Comparison of ENCODE assay signal across 10 cellular contexts in the genomic region with DNA sequence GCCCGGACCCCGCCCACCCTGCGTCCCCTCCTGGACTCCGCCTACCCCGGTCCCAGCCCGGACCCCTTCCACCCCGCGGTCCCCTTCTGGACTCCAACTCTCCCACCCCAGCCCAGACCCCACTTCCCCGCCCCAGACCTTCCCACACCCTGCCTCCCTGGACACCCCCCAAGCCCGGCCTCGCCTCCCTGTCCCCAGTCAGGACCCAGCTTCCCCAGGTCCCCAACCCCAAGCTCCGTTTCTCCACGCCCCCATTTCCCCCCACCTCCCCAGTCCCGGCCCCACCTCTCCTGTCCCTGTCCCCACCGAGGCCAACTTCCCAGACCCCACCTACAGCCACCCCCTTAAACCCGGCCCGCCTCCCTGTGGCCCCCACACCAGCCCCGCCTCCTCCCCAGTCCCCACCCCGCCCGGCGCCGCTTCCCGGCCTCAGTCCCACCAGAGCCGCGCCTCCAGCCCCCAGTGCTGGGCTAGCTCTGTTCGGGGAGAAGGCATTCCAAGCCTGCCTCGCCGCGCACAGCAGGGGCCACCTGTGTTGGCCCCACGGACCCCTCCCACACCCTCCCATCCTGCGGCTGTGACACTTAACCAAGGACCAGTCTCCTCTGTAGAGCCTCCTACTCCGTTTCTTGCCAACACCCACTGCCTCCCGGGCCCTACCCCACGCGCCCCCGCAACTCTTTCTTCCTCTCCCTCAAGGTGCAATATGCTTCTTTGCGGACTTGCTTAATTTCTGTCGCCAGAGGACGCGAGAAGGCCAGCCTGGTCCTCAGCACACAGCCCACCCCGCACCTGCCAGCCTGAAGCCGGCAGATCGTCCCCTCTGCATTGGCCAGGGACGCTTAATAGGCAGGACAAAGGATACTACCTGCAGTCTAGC. TPM values are rescaled to one million over a fixed set of nuclear protein-coding genes. Genes with fewer than 3 reads are reported as not detected.
DNase-seq lines count a peak whose midpoint lies in the region; ATAC-seq, FAIRE-seq and TF ChIP-seq lines count a peak whose summit lies in the region.
"Had no signal": no experiment of that assay in that cellular context is flagged by ENCODE, and none has a peak within 500 bp of the region (broad histone marks: within the 10 kb centered on the region; RNA-seq: fewer than 3 reads in every experiment).

No MANE protein-coding gene starts in this region.

- no peak overlapping the region for H3K27ac Mint-ChIP-seq in activated CD4-positive, alpha-beta memory T cell treated with anti-CD3 and anti-CD28 coated beads for 36 hours
- H3K27ac Mint-ChIP-seq in progenitor cell of endocrine pancreas = peak overlapping the region; percentile 29

- peaks cover 39% of the 10 kb centered on the region for H3K27me3 Mint-ChIP-seq in activated CD4-positive, alpha-beta memory T cell treated with anti-CD3 and anti-CD28 coated beads for 36 hours
- peaks cover 66% of the 10 kb centered on the region for H3K27me3 Mint-ChIP-seq in progenitor cell of endocrine pancreas

- peak; percentile 78 for ATAC-seq in left ventricle myocardium superior

- POLR2A ChIA-PET in activated CD4-positive, alpha-beta memory T cell treated with anti-CD3 and anti-CD28 coated beads for 36 hours (lab: Charles Lee) = no interaction called here

- no peaks in the 10 kb centered on the region for H3K36me3 Mint-ChIP-seq in activated CD4-positive, alpha-beta memory T cell treated with anti-CD3 and anti-CD28 coated beads for 36 hours
- H3K36me3 Mint-ChIP-seq in progenitor cell of endocrine pancreas (ENCODE audit: insufficient read depth) = no peaks in the 10 kb centered on the region

- peaks cover 12% of the 10 kb centered on the region for H3K4me1 Mint-ChIP-seq in activated CD4-positive, alpha-beta memory T cell treated with anti-CD3 and anti-CD28 coated beads for 36 hours (ENCODE audit: low read depth)
- peaks cover 10% of the 10 kb centered on the region for H3K4me1 Mint-ChIP-seq in progenitor cell of endocrine pancreas (ENCODE audit: low read depth)

- intact Hi-C loops in activated CD4-positive, alpha-beta memory T cell treated with anti-CD3 and anti-CD28 coated beads for 36 hours (cut with micrococcal nuclease) = no loop called here
- intact Hi-C loops in left ventricle myocardium superior (cut with micrococcal nuclease) = no loop called here

- TF ChIP-seq CTCF in progenitor cell of endocrine pancreas (IDR thresholded peaks at IDR 0.05; ENCODE audit: unreplicated experiment) = no peak

- no peaks in the 10 kb centered on the region for H3K9me3 Mint-ChIP-seq in activated CD4-positive, alpha-beta memory T cell treated with anti-CD3 and anti-CD28 coated beads for 36 hours
- no peaks in the 10 kb centered on the region for H3K9me3 Mint-ChIP-seq in progenitor cell of endocrine pancreas (ENCODE audit: low read depth)

- H3K4me3 Mint-ChIP-seq in activated CD4-positive, alpha-beta memory T cell treated with anti-CD3 and anti-CD28 coated beads for 36 hours = peak overlapping the region; percentile 52
- peak overlapping the region; percentile 80 for H3K4me3 Mint-ChIP-seq in progenitor cell of endocrine pancreas (ENCODE audit: low read depth)

- no peak for FAIRE-seq in urothelium cell line (lab: Jason Lieb, UNC)
- FAIRE-seq: HTR-8/SVneo had no signal

- CTCF ChIA-PET in activated CD4-positive, alpha-beta memory T cell treated with anti-CD3 and anti-CD28 coated beads for 36 hours (lab: Charles Lee) = no interaction called here

- peak; percentile 34 for DNase-seq in ELF-1 (ENCODE audit: low read depth, low spot score)
- DNase-seq in activated CD4-positive, alpha-beta memory T cell treated with anti-CD3 and anti-CD28 coated beads for 36 hours = peak; percentile 13
- peak; percentile 38 for DNase-seq in left ventricle myocardium superior
- DNase-seq in progenitor cell of endocrine pancreas (ENCODE audit: low spot score, unreplicated experiment) = peak; percentile 11
- DNase-seq in urothelium cell line (ENCODE audit: low spot score) = no peak
- DNase-seq in SHP77 (lab: John Stamatoyannopoulos, UW) = no peak
- no peak for DNase-seq in superior temporal gyrus (ENCODE audit: extremely low spot score)
- no peak for DNase-seq in DMS 273 treated with DMSO at 0.1 percent for 48 hours (lab: John Stamatoyannopoulos, UW)

RNA-seq across cellular contexts. Expression of gene ITIH5, which starts 0.7 kb away (rescaled TPM):
- total RNA-seq in activated CD4-positive, alpha-beta memory T cell treated with anti-CD3 and anti-CD28 coated beads for 36 hours = not detected
- total RNA-seq in left ventricle myocardium superior (8.5 TPM), progenitor cell of endocrine pancreas (1.5 and 2.3 TPM in 2 replicates)

RNA-seq across cellular contexts. Expression of gene ITIH2, which starts 35.6 kb away (rescaled TPM):
- not detected for total RNA-seq in activated CD4-positive, alpha-beta memory T cell treated with anti-CD3 and anti-CD28 coated beads for 36 hours
- total RNA-seq in left ventricle myocardium superior (not detected), progenitor cell of endocrine pancreas (4.6 and 4.9 TPM in 2 replicates)
- total RNA-seq: RPMI7951 had no signal

Comparison
In these comparisons a context has a peak if more than half of its experiments do, and no peak if none do; other contexts are left out.
1. DNase-seq: peak in ELF-1 (single experiment), activated CD4-positive, alpha-beta memory T cell treated with anti-CD3 and anti-CD28 coated beads for 36 hours (single experiment), left ventricle myocardium superior (single experiment) and progenitor cell of endocrine pancreas (single experiment); none in urothelium cell line (single experiment), SHP77 (0 of 2), superior temporal gyrus (single experiment) and DMS 273 treated with DMSO at 0.1 percent for 48 hours (single experiment).